In the genomic region with DNA sequence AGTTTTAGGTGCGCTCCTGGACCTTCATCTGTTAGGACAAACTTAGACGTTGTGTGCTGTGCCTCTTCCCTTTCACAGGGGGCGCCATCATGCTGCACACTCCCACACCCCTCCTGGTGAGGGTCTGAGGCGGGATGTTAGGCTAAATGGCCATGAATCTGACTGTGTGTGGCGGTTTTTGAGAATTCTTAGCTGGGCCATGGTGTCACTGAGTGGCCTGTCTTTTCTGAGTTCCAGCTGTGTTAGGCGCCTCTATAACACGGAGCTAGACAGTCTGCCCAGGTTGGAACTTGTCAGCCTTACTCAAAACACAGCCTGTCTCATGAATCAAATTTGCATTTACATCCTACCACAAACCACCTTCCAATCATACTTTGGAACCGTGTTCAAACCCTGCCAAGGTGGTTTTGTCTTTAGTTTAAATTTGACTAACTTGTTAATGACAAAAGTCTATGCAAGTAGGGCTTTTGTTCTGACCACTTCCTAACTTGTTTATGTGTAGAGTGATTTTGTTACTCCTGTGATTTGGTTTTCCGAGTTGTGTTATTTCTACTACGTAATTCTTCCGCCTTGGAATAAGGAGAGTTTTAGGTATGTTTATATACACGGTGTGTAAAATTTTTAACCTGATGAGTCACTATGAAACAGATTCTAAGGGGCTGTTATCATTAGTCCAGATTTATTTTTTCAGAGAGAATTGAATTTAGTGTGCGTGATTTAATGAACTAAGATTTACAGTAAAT, we compare ENCODE assay signal across 9 cellular contexts. TPM values are rescaled to one million over a fixed set of nuclear protein-coding genes. Genes with fewer than 3 reads are reported as not detected.
DNase-seq lines count a peak whose midpoint lies in the region; ATAC-seq lines count a peak whose summit lies in the region.
"Had no signal": no experiment of that assay in that cellular context is flagged by ENCODE, and none has a peak within 500 bp of the region (broad histone marks: within the 10 kb centered on the region; RNA-seq: fewer than 3 reads in every experiment).

No MANE protein-coding gene starts in this region.

- no peak overlapping the region for H3K9ac ChIP-seq in mesendoderm (ENCODE audit: low read length)

- 100% methylated on average over 1 of the region's 13 CpGs for WGBS in mesendoderm (ENCODE audit: extremely low coverage, insufficient coverage, low lambda C conversion rate)

- H2BK15ac ChIP-seq in mesendoderm (replicated peaks; ENCODE audit: low read depth), result no peak overlapping the region

- no peak overlapping the region for H2BK5ac ChIP-seq in mesendoderm (ENCODE audit: low read length)

- H3K27me3 ChIP-seq in mesendoderm (ENCODE audit: insufficient read depth, low read length, poor library complexity), result no peaks in the 10 kb centered on the region

- H3K27ac ChIP-seq in mesendoderm (ENCODE audit: low read depth, low read length), result no peak overlapping the region

- H3K23ac ChIP-seq in mesendoderm (ENCODE audit: low read length), result no peak overlapping the region

- H3K56ac ChIP-seq in mesendoderm (ENCODE audit: low read length), result peak overlapping the region; percentile 25

- H3K4me2 ChIP-seq in mesendoderm (ENCODE audit: low read length), result no peak overlapping the region

- no peak overlapping the region for H4K5ac ChIP-seq in mesendoderm (ENCODE audit: low read length)

- H3K79me2 ChIP-seq in mesendoderm (ENCODE audit: control insufficient read depth, insufficient read depth, low read length), result peaks cover 1% of the 10 kb centered on the region

- no peak overlapping the region for H4K8ac ChIP-seq in mesendoderm (ENCODE audit: low read depth, low read length)

- H3K4ac ChIP-seq in mesendoderm (ENCODE audit: low read depth, low read length), result no peak overlapping the region

- peaks cover 34% of the 10 kb centered on the region for H3K4me1 ChIP-seq in mesendoderm (ENCODE audit: control insufficient read depth, low read depth, low read length)

- ATAC-seq in HG02798 (IDR thresholded peaks at IDR 0.05; ENCODE audit: poor library complexity, unreplicated experiment), result peak; percentile 87

- H2AK5ac ChIP-seq in mesendoderm (ENCODE audit: low read length), result no peak overlapping the region

- no peak overlapping the region for H3K4me3 ChIP-seq in mesendoderm (ENCODE audit: low read length)
- H3K4me3 ChIP-seq: HAP-1 had no signal

- H2BK120ac ChIP-seq in mesendoderm (ENCODE audit: low read depth, low read length), result no peak overlapping the region

- no peak overlapping the region for H3K18ac ChIP-seq in mesendoderm (ENCODE audit: low read length)

- H3K79me1 ChIP-seq in mesendoderm (ENCODE audit: low read length), result peaks cover 15% of the 10 kb centered on the region

- peak; percentile 35 to 59 (median 37) for DNase-seq in stimulated activated CD4-positive, alpha-beta T cell treated with anti-CD3 and anti-CD28 coated beads, Interleukin-12 subunit alpha, Interleukin-12 subunit beta, amount 100 ng/mL, for 48 hours (ENCODE audit: low read depth in 2 of 3, low spot score in 1 of 3)
- DNase-seq in stimulated activated CD4-positive, alpha-beta T cell treated with anti-CD3 and anti-CD28 coated beads, Interleukin-12 subunit alpha, Interleukin-12 subunit beta, amount 100 ng/mL, for 4 hours, result no peak
- DNase-seq in OCI-M1 (lab: John Stamatoyannopoulos, UW), result peak; percentile 28
- DNase-seq in astrocyte of the hippocampus (ENCODE audit: low read depth, low spot score), result peak; percentile 81
- DNase-seq in mesendoderm, result peak; percentile 81
- no peak for DNase-seq in NCI-H345 treated with DMSO at 0.1 percent for 48 hours (lab: John Stamatoyannopoulos, UW; ENCODE audit: unreplicated experiment)
- DNase-seq in SIG-M5 treated with dmso at 0.1 percent for 504 hours (lab: John Stamatoyannopoulos, UW; ENCODE audit: unreplicated experiment), result no peak

- no peaks in the 10 kb centered on the region for H3K36me3 ChIP-seq in mesendoderm (ENCODE audit: control insufficient read depth, insufficient read depth, low read length)

RNA-seq across cellular contexts. Expression of a gene that starts 19.6 kb away (rescaled TPM):
- 9.9 TPM for polyA plus RNA-seq in mesendoderm (2013, experiment 1 of 2)
- polyA plus RNA-seq in mesendoderm (2013, experiment 2 of 2), result 9.5 TPM

RNA-seq across cellular contexts. Expression of a gene that starts 35.7 kb away (rescaled TPM):
- 0.95 TPM for polyA plus RNA-seq in mesendoderm (2013, experiment 1 of 2)
- polyA plus RNA-seq in mesendoderm (2013, experiment 2 of 2), result 0.91 TPM

Comparison
In these comparisons a context has a peak if more than half of its experiments do, and no peak if none do; other contexts are left out.
1. DNase-seq: peak in stimulated activated CD4-positive, alpha-beta T cell treated with anti-CD3 and anti-CD28 coated beads, Interleukin-12 subunit alpha, Interleukin-12 subunit beta, amount 100 ng/mL, for 48 hours (3 of 3), OCI-M1 (single experiment), astrocyte of the hippocampus (single experiment) and mesendoderm (single experiment); none in stimulated activated CD4-positive, alpha-beta T cell treated with anti-CD3 and anti-CD28 coated beads, Interleukin-12 subunit alpha, Interleukin-12 subunit beta, amount 100 ng/mL, for 4 hours (single experiment), NCI-H345 treated with DMSO at 0.1 percent for 48 hours (single experiment) and SIG-M5 treated with dmso at 0.1 percent for 504 hours (single experiment).